In genomic region chr17:40345161-40346034, GRCh38 we compare ENCODE assay signal across 8 cellular contexts. TPM values are rescaled to one million over a fixed set of nuclear protein-coding genes. Genes with fewer than 3 reads are reported as not detected.
DNase-seq lines count a peak whose midpoint lies in the region; ATAC-seq and TF ChIP-seq lines count a peak whose summit lies in the region.

No MANE protein-coding gene starts in this region.

- H3K4me3 ChIP-seq in SJSA1 (no peak overlapping the region), coronary artery (peak overlapping the region; percentile 98), liver (ENCODE audit: low read depth in 1 of 3, low read length in 3 of 3) (peak overlapping the region; percentile 83 to 95 (median 89)), suprapubic skin (peak overlapping the region; percentile 70)

- H3K4me1 ChIP-seq in SJSA1 (replicated peaks): peaks cover 65% of the 10 kb centered on the region
- H3K4me1 ChIP-seq in liver (ENCODE audit: control insufficient read depth in 4 of 4, insufficient read depth in 4 of 4, low read length in 3 of 4): peaks cover 38 to 83% (median 78%) of the 10 kb centered on the region in 4 donors
- peaks cover 96% of the 10 kb centered on the region for H3K4me1 ChIP-seq in suprapubic skin

- peak overlapping the region; percentile 43 to 89 for H3K9ac ChIP-seq in liver (ENCODE audit: low read depth in 1 of 2, low read length in 2 of 2)

- peaks cover 81% of the 10 kb centered on the region for H3K36me3 ChIP-seq in SJSA1
- H3K36me3 ChIP-seq in liver (ENCODE audit: control insufficient read depth in 4 of 4, insufficient read depth in 3 of 4, low read depth in 1 of 4, low read length in 3 of 4): peaks cover 0 to 4% (median 2%) of the 10 kb centered on the region in 4 donors
- peaks cover 5% of the 10 kb centered on the region for H3K36me3 ChIP-seq in suprapubic skin

- H3K27ac ChIP-seq in SJSA1 (peak overlapping the region; percentile 24; the same call in 1 of the 2 replicates), coronary artery (peak overlapping the region; percentile 97 to 98), liver (ENCODE audit: low read depth in 1 of 2, low read length in 2 of 2) (peak overlapping the region; percentile 97 to 99), suprapubic skin (peak overlapping the region; percentile 96)

- peak; percentile 40 for DNase-seq in activated CD4-positive, alpha-beta T cell treated with anti-CD3 and anti-CD28 coated beads, Interleukin-2, amount 50 U/mL, for 1 hour
- no peak for DNase-seq in activated CD4-positive, alpha-beta T cell treated with anti-CD3 and anti-CD28 coated beads for 1 hour
- DNase-seq in SJSA1 (ENCODE audit: low read depth in 1 of 2, low spot score in 2 of 2): peak in 1 of 2 experiments; percentile 46
- no peak for DNase-seq in coronary artery (ENCODE audit: low spot score)
- DNase-seq in suprapubic skin (ENCODE audit: low spot score in 2 of 2): no peak
- DNase-seq in NCI-H187 (lab: John Stamatoyannopoulos, UW): no peak

- H3K9me3 ChIP-seq in SJSA1 (replicated peaks) (no peaks in the 10 kb centered on the region), liver (ENCODE audit: control insufficient read depth in 4 of 4, low read length in 3 of 4) (no peaks in the 10 kb centered on the region), suprapubic skin (no peaks in the 10 kb centered on the region)

- TF ChIP-seq CTCF in coronary artery (IDR thresholded peaks at IDR 0.05): no peak
- no peak for TF ChIP-seq CTCF in liver (IDR thresholded peaks at IDR 0.05; ENCODE audit: low read depth, low read length, missing input control)
- no peak for TF ChIP-seq CTCF in suprapubic skin (IDR thresholded peaks at IDR 0.05)

- no peak for TF ChIP-seq EP300 in suprapubic skin (IDR thresholded peaks at IDR 0.05)

- H3K27me3 ChIP-seq in SJSA1 (replicated peaks) (no peaks in the 10 kb centered on the region), liver (ENCODE audit: control insufficient read depth in 4 of 4, insufficient read depth in 4 of 4, low read length in 3 of 4) (no peaks in the 10 kb centered on the region), suprapubic skin (no peaks in the 10 kb centered on the region)

- no peak for TF ChIP-seq POLR2A in suprapubic skin (IDR thresholded peaks at IDR 0.05)

- 3% methylated on average over 45 of the region's 45 CpGs for WGBS in liver
- 5% methylated on average over 17 of the region's 45 CpGs for WGBS in suprapubic skin

- peak in 1 of 2 donors; percentile 23 for TF ChIP-seq RAD21 in liver (IDR thresholded peaks at IDR 0.05)

- ATAC-seq in HG03139 (IDR thresholded peaks at IDR 0.05; ENCODE audit: unreplicated experiment): no peak

TF ChIP-seq in liver, 16 proteins besides CTCF, POLR2A, EP300 and RAD21:
- TF ChIP-seq JUND (IDR thresholded peaks at IDR 0.05) (peak; percentile 20 to 71), HNF4G (IDR thresholded peaks at IDR 0.05) (no peak), HNF4A (conservative IDR thresholded peaks at IDR 0.05) (peak in 1 of 2 donors; percentile 80), EGR1 (IDR thresholded peaks at IDR 0.05; ENCODE audit: low read depth in 2 of 2) (no peak), YY1 (IDR thresholded peaks at IDR 0.05) (peak; percentile 67), NR2F2 (IDR thresholded peaks at IDR 0.05) (peak; percentile 42), FOXA1 (IDR thresholded peaks at IDR 0.05) (no peak), GABPA (IDR thresholded peaks at IDR 0.05 in 1 of 2, conservative IDR thresholded peaks at IDR 0.05 in 1 of 2) (no peak), RXRA (IDR thresholded peaks at IDR 0.05) (peak; percentile 37 to 74)
TF ChIP-seq in liver: peak in this region for 5.

RNA-seq across cellular contexts. Expression of gene GJD3, which starts 19.1 kb away (rescaled TPM):
- total RNA-seq in SJSA1 (2014; rRNA removed; shearing (Covaris generic)): not detected in 2 replicates
- total RNA-seq in liver (under 1 TPM; 0.47 to 0.59 TPM), suprapubic skin (1 to 10 TPM in 1 of 4 donors, not detected in 3; 2.1 TPM)
- polyA plus RNA-seq in liver: under 1 TPM in 1 of 2 donors, not detected in 1; 0.48 TPM

RNA-seq across cellular contexts. Expression of gene RARA, which starts 36.4 kb away (rescaled TPM):
- total RNA-seq in SJSA1 (2014; rRNA removed; shearing (Covaris generic)): 30.7 and 38.5 TPM in 2 replicates
- total RNA-seq in liver (10 to 100 TPM in 1 of 2 donors, 1 to 10 TPM in 1; 8.7 to 12.9 TPM), suprapubic skin (10 to 100 TPM; 19.4 to 32.1 (median 28.3) TPM)
- 10 to 100 TPM in 1 of 2 donors, 1 to 10 TPM in 1; 6.6 to 26.2 TPM for polyA plus RNA-seq in liver

RNA-seq across cellular contexts. Expression of gene CDC6, which starts 57.7 kb away (rescaled TPM):
- 95.8 and 97.8 TPM in 2 replicates for total RNA-seq in SJSA1 (2014; rRNA removed; shearing (Covaris generic))
- total RNA-seq in liver (10 to 100 TPM in 1 of 2 donors, 1 to 10 TPM in 1; 2.3 to 16.5 TPM), suprapubic skin (1 to 10 TPM; 2.7 to 5.3 (median 3.3) TPM)
- 1 to 10 TPM in 1 of 2 donors, under 1 TPM in 1; 0.54 to 2.6 TPM for polyA plus RNA-seq in liver

Comparison
In these comparisons a context has a peak if more than half of its experiments do, and no peak if none do; other contexts are left out.
1. H3K27ac ChIP-seq: peak in every context shown above with its lines; median percentile 98 in liver; 98 in coronary artery; 96 in suprapubic skin; 24 in SJSA1.